8 cellular contexts compared by ENCODE assay signal in the genomic region with DNA sequence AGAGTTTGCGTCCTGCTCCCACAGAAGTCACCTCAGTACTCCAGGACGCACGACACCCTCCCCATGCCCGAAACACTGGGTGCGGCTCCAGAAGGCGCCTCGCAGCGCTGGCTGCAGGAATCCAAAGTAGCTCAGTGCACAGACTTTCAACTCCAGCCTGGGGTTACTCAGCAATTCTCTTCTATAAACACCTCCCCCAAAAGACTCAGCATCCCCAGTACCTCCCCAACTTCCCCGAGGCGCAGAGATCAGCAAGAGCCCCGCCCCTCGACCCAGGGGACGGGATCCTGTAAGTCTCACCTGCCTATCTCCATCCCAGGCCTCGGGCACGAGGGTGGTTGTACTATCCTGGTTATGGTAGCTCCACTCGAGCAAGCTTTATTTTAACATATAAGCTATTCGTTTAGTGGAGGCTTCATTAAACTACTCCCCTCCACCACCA.
DNase-seq lines count a peak whose midpoint lies in the region; ATAC-seq and TF ChIP-seq lines count a peak whose summit lies in the region.

No MANE protein-coding gene starts in this region.

- no peaks in the 10 kb centered on the region for H3K36me3 Mint-ChIP-seq in MCF 10A (ENCODE audit: insufficient read depth, unreplicated experiment)
- no peaks in the 10 kb centered on the region for H3K36me3 Mint-ChIP-seq in activated CD8-positive, alpha-beta T cell treated with anti-CD3 and anti-CD28 coated beads for 36 hours (ENCODE audit: low read depth)

- POLR2A ChIA-PET in MCF 10A (lab: Yijun Ruan, JAX): interaction anchor here (0.7 kb wide), 1 partner anchor 395 kb away, joined by 3 read pairs; no protein-coding TSS in a partner anchor
- POLR2A ChIA-PET in activated CD8-positive, alpha-beta T cell treated with anti-CD3 and anti-CD28 coated beads for 36 hours (lab: Charles Lee): interaction anchor here (0.8 kb wide), 1 partner anchor 88 kb away, joined by 3 read pairs; the partner anchor contains the start of gene ZFP64

- H3K4me3 ChIP-seq in breast epithelium (peak overlapping the region in 2 of 3 donors; percentile 54 to 77), thoracic aorta (peak overlapping the region; percentile 69)

- no peaks in the 10 kb centered on the region for H3K9me3 ChIP-seq in breast epithelium
- no peaks in the 10 kb centered on the region for H3K9me3 ChIP-seq in thoracic aorta

- no peak for TF ChIP-seq POLR2A in breast epithelium (IDR thresholded peaks at IDR 0.05)

- no peak overlapping the region for H3K4me3 Mint-ChIP-seq in MCF 10A (ENCODE audit: unreplicated experiment)
- peak overlapping the region; percentile 67 for H3K4me3 Mint-ChIP-seq in activated CD8-positive, alpha-beta T cell treated with anti-CD3 and anti-CD28 coated beads for 36 hours

- DNase-seq in breast epithelium (ENCODE audit: low spot score in 2 of 2) (no peak), MCF 10A (ENCODE audit: unreplicated experiment) (no peak), hepatic stellate cell (ENCODE audit: low spot score) (peak; percentile 15), thoracic aorta (ENCODE audit: low spot score) (no peak), CD1c-positive myeloid dendritic cell (ENCODE audit: extremely low spot score) (no peak)
- DNase-seq in activated CD8-positive, alpha-beta T cell treated with anti-CD3 and anti-CD28 coated beads for 36 hours: peak; percentile 41
- DNase-seq in activated effector memory CD4-positive, alpha-beta T cell treated with Interleukin-2 at 50 U/mL for 16 hours: no peak

- no peaks in the 10 kb centered on the region for H3K9me3 Mint-ChIP-seq in MCF 10A (ENCODE audit: unreplicated experiment)
- H3K9me3 Mint-ChIP-seq in activated CD8-positive, alpha-beta T cell treated with anti-CD3 and anti-CD28 coated beads for 36 hours: no peaks in the 10 kb centered on the region

- H3K36me3 ChIP-seq in breast epithelium (no peaks in the 10 kb centered on the region), thoracic aorta (no peaks in the 10 kb centered on the region)

- H3K27ac ChIP-seq in breast epithelium (no peak overlapping the region), thoracic aorta (no peak overlapping the region)

- no TSS peak for BruUV-seq in MCF 10A (replicated peaks; lab: Mats Ljungman, UMichigan)

- H3K27me3 Mint-ChIP-seq in MCF 10A (ENCODE audit: insufficient read depth, unreplicated experiment): no peaks in the 10 kb centered on the region
- H3K27me3 Mint-ChIP-seq in activated CD8-positive, alpha-beta T cell treated with anti-CD3 and anti-CD28 coated beads for 36 hours: peaks cover 37% of the 10 kb centered on the region

- H3K4me1 Mint-ChIP-seq in MCF 10A (ENCODE audit: insufficient read depth, unreplicated experiment): no peaks in the 10 kb centered on the region
- peaks cover 20% of the 10 kb centered on the region for H3K4me1 Mint-ChIP-seq in activated CD8-positive, alpha-beta T cell treated with anti-CD3 and anti-CD28 coated beads for 36 hours (ENCODE audit: low read depth)

- H3K4me1 ChIP-seq in breast epithelium (no peaks in the 10 kb centered on the region), thoracic aorta (ENCODE audit: control insufficient read depth in 1 of 2, low read depth in 2 of 2) (peaks cover 16 to 29% of the 10 kb centered on the region in 2 donors)

- peak; percentile 40 for ATAC-seq in activated CD8-positive, alpha-beta T cell treated with anti-CD3 and anti-CD28 coated beads for 36 hours
- ATAC-seq in thoracic aorta (ENCODE audit: insufficient number of reproducible peaks, low FRiP score, low read depth) (no peak), HG03280 (IDR thresholded peaks at IDR 0.05; ENCODE audit: unreplicated experiment) (no peak)

- TF ChIP-seq CTCF in breast epithelium (IDR thresholded peaks at IDR 0.05): no peak
- no peak for TF ChIP-seq CTCF in MCF 10A (IDR thresholded peaks at IDR 0.05; ENCODE audit: unreplicated experiment)
- no peak for TF ChIP-seq CTCF in activated CD8-positive, alpha-beta T cell treated with anti-CD3 and anti-CD28 coated beads for 36 hours (IDR thresholded peaks at IDR 0.05)
- TF ChIP-seq CTCF in thoracic aorta (IDR thresholded peaks at IDR 0.05): no peak

- CTCF ChIA-PET in MCF 10A (lab: Yijun Ruan, JAX): interaction anchor here (0.6 to 2.2 kb wide), 7 partner anchors 14 to 389 kb away, joined by 3 to 8 read pairs (median 3); no protein-coding TSS in a partner anchor
- CTCF ChIA-PET in activated CD8-positive, alpha-beta T cell treated with anti-CD3 and anti-CD28 coated beads for 36 hours (lab: Charles Lee): interaction anchor here (0.9 to 1.5 kb wide), 5 partner anchors 19 to 479 kb away, joined by 3 to 7 read pairs (median 3); no protein-coding TSS in a partner anchor

- H3K27me3 ChIP-seq in breast epithelium (peaks cover 5 to 25% of the 10 kb centered on the region in 2 donors), thoracic aorta (replicated peaks; ENCODE audit: insufficient read depth) (peaks cover 6% of the 10 kb centered on the region)

- no peak overlapping the region for H3K27ac Mint-ChIP-seq in MCF 10A (ENCODE audit: low read depth, unreplicated experiment)
- no peak overlapping the region for H3K27ac Mint-ChIP-seq in activated CD8-positive, alpha-beta T cell treated with anti-CD3 and anti-CD28 coated beads for 36 hours

- intact Hi-C loops in breast epithelium (cut with DNase I; ENCODE audit: low total_unique reads) (no loop called here), MCF 10A (cut with micrococcal nuclease) (no loop called here)
- intact Hi-C loops in activated CD8-positive, alpha-beta T cell treated with anti-CD3 and anti-CD28 coated beads for 36 hours (cut with micrococcal nuclease): no loop called here

Comparison
In these comparisons a context has a peak if more than half of its experiments do, and no peak if none do; other contexts are left out.
1. DNase-seq: peak in activated CD8-positive, alpha-beta T cell treated with anti-CD3 and anti-CD28 coated beads for 36 hours (single experiment) and hepatic stellate cell (single experiment); none in breast epithelium (0 of 2), MCF 10A (single experiment), thoracic aorta (single experiment), activated effector memory CD4-positive, alpha-beta T cell treated with Interleukin-2 at 50 U/mL for 16 hours (single experiment) and CD1c-positive myeloid dendritic cell (single experiment).